Comparison of ENCODE assay signal across 15 cellular contexts in the genomic region with DNA sequence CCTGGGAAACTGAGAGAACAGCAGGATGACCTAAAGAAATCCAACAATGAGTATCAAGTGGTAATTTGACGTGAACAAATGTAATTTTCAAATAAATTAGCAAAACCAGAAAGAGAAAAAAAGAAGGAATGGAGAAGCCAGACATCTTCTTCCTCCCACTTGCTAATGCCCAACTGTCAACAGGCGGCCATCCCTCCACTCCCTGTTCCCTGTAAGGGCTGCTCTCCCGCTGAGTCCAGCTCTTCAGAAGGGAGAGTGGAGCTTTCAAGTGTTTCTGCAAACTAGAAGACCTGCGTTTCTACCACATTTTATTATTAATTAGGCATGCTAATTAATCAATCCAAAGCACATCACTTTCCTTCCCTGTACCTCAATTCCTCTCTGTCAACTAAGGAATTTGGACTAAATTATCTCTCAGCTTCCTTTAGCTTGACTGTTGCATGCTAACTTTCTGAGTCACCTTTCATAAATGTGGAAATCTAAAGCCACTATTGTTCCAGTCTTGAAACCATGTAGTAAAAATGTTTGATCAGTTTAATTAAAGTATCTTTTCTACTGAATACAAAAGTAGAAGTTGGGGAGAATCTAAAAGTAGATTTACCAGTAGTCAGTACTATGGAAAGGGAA. TPM values are rescaled to one million over a fixed set of nuclear protein-coding genes. Genes with fewer than 3 reads are reported as not detected.
DNase-seq lines count a peak whose midpoint lies in the region; ATAC-seq lines count a peak whose summit lies in the region.
"Had no signal": no experiment of that assay in that cellular context is flagged by ENCODE, and none has a peak within 500 bp of the region (broad histone marks: within the 10 kb centered on the region; RNA-seq: fewer than 3 reads in every experiment).

No MANE protein-coding gene starts in this region.

- intact Hi-C loops in left colon (cut with DNase I, micrococcal nuclease), result no loop called here

- ATAC-seq in left colon (no peak), GM18520 (IDR thresholded peaks at IDR 0.05; ENCODE audit: unreplicated experiment) (no peak), HG03354 (IDR thresholded peaks at IDR 0.05; ENCODE audit: poor library complexity, severe bottlenecking, unreplicated experiment) (no peak)
- ATAC-seq: activated CD4-positive, CD25-positive, alpha-beta regulatory T cell treated with anti-CD3 and anti-CD28 coated beads, Interleukin-2, amount 50 U/mL, for 24 hours; activated naive CD4-positive, alpha-beta T cell treated with anti-CD3 and anti-CD28 coated beads, Interleukin-2, amount 50 U/mL, for 72 hours; gastroesophageal sphincter; GM23338 had no signal

- peak; percentile 57 for DNase-seq in AG08395 (ENCODE audit: low spot score)
- peak; percentile 2 for DNase-seq in HS-27A (ENCODE audit: low read depth)
- DNase-seq in amniotic epithelial cell (ENCODE audit: low read depth), result peak; percentile 70
- peak; percentile 67 for DNase-seq in iris pigment epithelial cell (ENCODE audit: low read depth)
- no peak for DNase-seq in left colon
- DNase-seq in MV-4-11 (lab: John Stamatoyannopoulos, UW), result no peak
- DNase-seq: DND-41, NCI-H2171 treated with DMSO at 0.1 percent for 48 hours had no signal

RNA-seq across cellular contexts. Expression of a gene that starts 48.4 kb away (rescaled TPM):
- total RNA-seq in left colon, result 10 to 100 TPM; 34.9 to 37.2 TPM

RNA-seq across cellular contexts. Expression of a gene that starts 59.8 kb away (rescaled TPM):
- total RNA-seq in left colon, result not detected
- total RNA-seq: activated naive CD4-positive, alpha-beta T cell treated with anti-CD3 and anti-CD28 coated beads, Interleukin-2, amount 50 U/mL, for 72 hours; gastroesophageal sphincter; GM23338; prostate gland had no signal

Comparison
In these comparisons a context has a peak if more than half of its experiments do, and no peak if none do; other contexts are left out.
1. DNase-seq: peak in AG08395 (single experiment), HS-27A (single experiment), amniotic epithelial cell (single experiment) and iris pigment epithelial cell (single experiment); none in left colon (0 of 2) and MV-4-11 (single experiment).